ENCODE assay signal across 1 cellular context in genomic region chr16:21626659-21627277, GRCh38.
TF ChIP-seq lines count a peak whose summit lies in the region.

No MANE protein-coding gene starts in this region.

TF ChIP-seq in HepG2, 621 proteins besides CTCF, POLR2A, EP300 and RAD21 (continued from another document and continues in another):
- no peak for TF ChIP-seq TMF1 (CRISPR knock-in tag; IDR thresholded peaks at IDR 0.05; ENCODE audit: low read depth)
- TF ChIP-seq NCOA5 (CRISPR knock-in tag; IDR thresholded peaks at IDR 0.05) = no peak
- no peak for TF ChIP-seq HIC2 (CRISPR knock-in tag; IDR thresholded peaks at IDR 0.05; ENCODE audit: low read depth)
- TF ChIP-seq THYN1 (CRISPR knock-in tag; IDR thresholded peaks at IDR 0.05; ENCODE audit: borderline replicate concordance, low read depth) = no peak
- no peak for TF ChIP-seq ZNF557 (CRISPR knock-in tag; IDR thresholded peaks at IDR 0.05)
- TF ChIP-seq ZNF7 (CRISPR knock-in tag; IDR thresholded peaks at IDR 0.05) = no peak
- TF ChIP-seq HNRNPL (IDR thresholded peaks at IDR 0.05; ENCODE audit: low read depth, low read length) = no peak
- TF ChIP-seq ZNF207 (IDR thresholded peaks at IDR 0.05; ENCODE audit: borderline replicate concordance) = no peak
- TF ChIP-seq ZNF800 (CRISPR knock-in tag; IDR thresholded peaks at IDR 0.05) = no peak
- TF ChIP-seq NFYB (CRISPR knock-in tag; IDR thresholded peaks at IDR 0.05) = no peak
- TF ChIP-seq ZNF546 (CRISPR knock-in tag; conservative IDR thresholded peaks at IDR 0.05) = no peak
- no peak for TF ChIP-seq ZFP37 (CRISPR knock-in tag; IDR thresholded peaks at IDR 0.05; ENCODE audit: borderline replicate concordance)
- TF ChIP-seq ARID5B (CRISPR knock-in tag; IDR thresholded peaks at IDR 0.05) = peak; percentile 61
- TF ChIP-seq ZNF782 (CRISPR knock-in tag; IDR thresholded peaks at IDR 0.05; ENCODE audit: borderline replicate concordance) = no peak
- TF ChIP-seq PBX2 (CRISPR knock-in tag; IDR thresholded peaks at IDR 0.05) = no peak
- no peak for TF ChIP-seq ISL2 (CRISPR knock-in tag; IDR thresholded peaks at IDR 0.05)
- TF ChIP-seq ZNF124 (CRISPR knock-in tag; IDR thresholded peaks at IDR 0.05) = no peak
- no peak for TF ChIP-seq ZNF276 (CRISPR knock-in tag; IDR thresholded peaks at IDR 0.05; ENCODE audit: low read depth)
- TF ChIP-seq CREBL2 (CRISPR knock-in tag; IDR thresholded peaks at IDR 0.05; ENCODE audit: borderline replicate concordance) = no peak
- TF ChIP-seq ZNF281 (CRISPR knock-in tag; IDR thresholded peaks at IDR 0.05; ENCODE audit: borderline replicate concordance) = no peak
- no peak for TF ChIP-seq ZMYM3 (CRISPR knock-in tag; IDR thresholded peaks at IDR 0.05)
- no peak for TF ChIP-seq GTF2F1 (IDR thresholded peaks at IDR 0.05; ENCODE audit: low read length)
- peak; percentile 27; the same call in 1 of the 2 replicates for TF ChIP-seq FOXA3 (CRISPR knock-in tag; IDR thresholded peaks at IDR 0.05)
- no peak for TF ChIP-seq CHD4 (IDR thresholded peaks at IDR 0.05; ENCODE audit: borderline replicate concordance, low read length)
- TF ChIP-seq ATF6 (CRISPR knock-in tag; conservative IDR thresholded peaks at IDR 0.05) = no peak
- no peak for TF ChIP-seq ETS1 (CRISPR knock-in tag; IDR thresholded peaks at IDR 0.05)
- no peak for TF ChIP-seq ZNF543 (CRISPR knock-in tag; IDR thresholded peaks at IDR 0.05)
- no peak for TF ChIP-seq ZNF34 (CRISPR knock-in tag; IDR thresholded peaks at IDR 0.05; ENCODE audit: borderline replicate concordance)
- TF ChIP-seq NFE2 (CRISPR knock-in tag; IDR thresholded peaks at IDR 0.05) = peak; percentile 61; the same call in 1 of the 2 replicates
- no peak for TF ChIP-seq SUZ12 (IDR thresholded peaks at IDR 0.05; ENCODE audit: low read depth, low read length)
- no peak for TF ChIP-seq ZSCAN5A (CRISPR knock-in tag; IDR thresholded peaks at IDR 0.05; ENCODE audit: borderline replicate concordance)
- no peak for TF ChIP-seq PRMT3 (CRISPR knock-in tag; IDR thresholded peaks at IDR 0.05; ENCODE audit: borderline replicate concordance, low read depth)
- no peak for TF ChIP-seq ZNF737 (CRISPR knock-in tag; IDR thresholded peaks at IDR 0.05; ENCODE audit: borderline replicate concordance)
- no peak for TF ChIP-seq ZNF678 (CRISPR knock-in tag; IDR thresholded peaks at IDR 0.05)
- TF ChIP-seq HOMEZ (CRISPR knock-in tag; IDR thresholded peaks at IDR 0.05; ENCODE audit: low read depth) = peak; percentile 92
- no peak for TF ChIP-seq ZSCAN20 (CRISPR knock-in tag; IDR thresholded peaks at IDR 0.05; ENCODE audit: borderline replicate concordance)
- TF ChIP-seq MNT (IDR thresholded peaks at IDR 0.05) = no peak
